ENCODE assay signal across 8 cellular contexts in the genomic region with DNA sequence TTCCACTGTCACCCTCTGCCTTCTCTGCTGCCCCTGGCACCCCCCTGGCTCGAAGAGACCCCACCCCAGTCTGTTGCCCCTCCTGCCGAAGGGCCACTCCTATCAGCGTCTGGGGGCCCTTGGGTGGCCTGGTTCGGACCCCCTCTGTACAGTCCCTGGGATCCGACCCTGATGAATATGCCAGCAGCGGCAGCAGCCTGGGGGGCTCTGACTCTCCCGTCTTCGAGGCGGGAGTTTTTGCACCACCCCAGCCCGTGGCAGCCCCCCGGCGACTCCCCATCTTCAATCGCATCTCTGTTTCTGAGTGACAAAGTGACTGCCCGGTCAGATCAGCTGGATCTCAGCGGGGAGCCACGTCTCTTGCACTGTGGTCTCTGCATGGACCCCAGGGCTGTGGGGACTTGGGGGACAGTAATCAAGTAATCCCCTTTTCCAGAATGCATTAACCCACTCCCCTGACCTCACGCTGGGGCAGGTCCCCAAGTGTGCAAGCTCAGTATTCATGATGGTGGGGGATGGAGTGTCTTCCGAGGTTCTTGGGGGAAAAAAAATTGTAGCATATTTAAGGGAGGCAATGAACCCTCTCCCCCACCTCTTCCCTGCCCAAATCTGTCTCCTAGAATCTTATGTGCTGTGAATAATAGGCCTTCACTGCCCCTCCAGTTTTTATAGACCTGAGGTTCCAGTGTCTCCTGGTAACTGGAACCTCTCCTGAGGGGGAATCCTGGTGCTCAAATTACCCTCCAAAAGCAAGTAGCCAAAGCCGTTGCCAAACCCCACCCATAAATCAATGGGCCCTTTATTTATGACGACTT.
DNase-seq lines count a peak whose midpoint lies in the region; ATAC-seq and TF ChIP-seq lines count a peak whose summit lies in the region.

No MANE protein-coding gene starts in this region.

- ATAC-seq in HG03280 (IDR thresholded peaks at IDR 0.05; ENCODE audit: unreplicated experiment): no peak
- no peak for ATAC-seq in GM18498 (IDR thresholded peaks at IDR 0.05; ENCODE audit: unreplicated experiment)
- no peak for ATAC-seq in HG03045 (IDR thresholded peaks at IDR 0.05; ENCODE audit: unreplicated experiment)

- H2AFZ ChIP-seq in parathyroid adenoma: no peak overlapping the region

- H3K4me3 ChIP-seq in AG10803 (ENCODE audit: low read length) (peak overlapping the region; percentile 95), HL-60 (replicated peaks; ENCODE audit: insufficient read depth, low read length) (peak overlapping the region; percentile 91), parathyroid adenoma (ENCODE audit: low read depth, low read length) (peak overlapping the region; percentile 77)

- peak overlapping the region; percentile 95 for H3K27ac ChIP-seq in HL-60 (replicated peaks)
- H3K27ac ChIP-seq in parathyroid adenoma: peak overlapping the region; percentile 100

- peak; percentile 87 for TF ChIP-seq POLR2A in erythroblast (IDR thresholded peaks at IDR 0.05; ENCODE audit: low read length)

- no peaks in the 10 kb centered on the region for H3K9me3 ChIP-seq in parathyroid adenoma (ENCODE audit: control insufficient read depth, low read length)

- H3K79me2 ChIP-seq in parathyroid adenoma: peaks cover 14% of the 10 kb centered on the region

- H3K4me1 ChIP-seq in parathyroid adenoma: peaks cover 21% of the 10 kb centered on the region

- TF ChIP-seq CTCF in AG10803 (conservative IDR thresholded peaks at IDR 0.05; ENCODE audit: low read length) (no peak), HL-60 (IDR thresholded peaks at IDR 0.05; ENCODE audit: insufficient read depth, low read length) (no peak), parathyroid adenoma (IDR thresholded peaks at IDR 0.05) (no peak)

- H3K27me3 ChIP-seq in HL-60 (ENCODE audit: insufficient read depth, poor library complexity, severe bottlenecking): peaks cover 7% of the 10 kb centered on the region
- no peaks in the 10 kb centered on the region for H3K27me3 ChIP-seq in parathyroid adenoma (ENCODE audit: control insufficient read depth, insufficient read depth, low read length)

- H3K4me2 ChIP-seq in parathyroid adenoma (ENCODE audit: low read length): peak overlapping the region; percentile 95

- no peaks in the 10 kb centered on the region for H3K36me3 ChIP-seq in parathyroid adenoma (ENCODE audit: control insufficient read depth, insufficient read depth, low read length)

- peak overlapping the region; percentile 99 for H3K9ac ChIP-seq in parathyroid adenoma

- DNase-seq in AG10803 (ENCODE audit: low read depth) (peak; percentile 53), HL-60 (ENCODE audit: low read depth in 1 of 2, low spot score in 1 of 2) (no peak), UCSD-AML1 (lab: John Stamatoyannopoulos, UW; ENCODE audit: unreplicated experiment) (peak; percentile 31), erythroblast (lab: John Stamatoyannopoulos, UW) (no peak)

Comparison
In these comparisons a context has a peak if more than half of its experiments do, and no peak if none do; other contexts are left out.
1. DNase-seq: peak in AG10803 (single experiment) and UCSD-AML1 (single experiment); none in HL-60 (0 of 2) and erythroblast (0 of 2).
2. Peak in every context shown above with its lines, with median percentiles within 50 percentile points of each other: H3K4me3 ChIP-seq.